Comparison of ENCODE assay signal across 16 cellular contexts in the genomic region with DNA sequence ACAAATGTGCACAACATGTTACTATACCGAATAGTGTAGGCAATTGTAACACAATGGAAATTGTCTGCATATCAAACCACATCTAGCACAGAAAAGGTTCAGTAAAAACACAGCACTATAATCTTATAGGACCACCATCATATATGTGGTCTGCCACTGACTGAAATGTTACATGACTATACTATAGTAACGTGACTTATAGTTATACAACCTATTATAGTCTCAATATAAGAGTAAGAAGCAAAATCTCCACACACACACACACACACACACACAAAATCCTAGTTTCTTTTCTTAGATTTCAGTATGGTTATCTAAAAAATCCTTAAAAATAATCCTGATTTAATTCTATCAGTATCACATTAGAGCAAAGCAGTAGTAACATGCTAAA.
"Had no signal": no experiment of that assay in that cellular context is flagged by ENCODE, and none has a peak within 500 bp of the region (broad histone marks: within the 10 kb centered on the region; RNA-seq: fewer than 3 reads in every experiment).

No MANE protein-coding gene starts in this region.

- H3K27me3 Mint-ChIP-seq: activated CD8-positive, alpha-beta memory T cell treated with anti-CD3 and anti-CD28 coated beads, Interleukin-2, amount 10 ng/mL, durations not matched to agents 7 days and 5 days; activated naive CD8-positive, alpha-beta T cell treated with anti-CD3 and anti-CD28 coated beads, Interleukin-2, amount 50 U/mL, for 24 hours had no signal

- H3K9me3 ChIP-seq: colonic mucosa, pancreas, tibial artery, uterus had no signal

- H3K9me3 Mint-ChIP-seq: activated naive CD8-positive, alpha-beta T cell treated with anti-CD3 and anti-CD28 coated beads, Interleukin-2, amount 50 U/mL, for 24 hours; neural progenitor cell had no signal

- H3K4me3 ChIP-seq: cardiac muscle cell, colonic mucosa, neural progenitor cell, pancreas, tibial artery, uterus had no signal

- H3K4me3 Mint-ChIP-seq: activated CD8-positive, alpha-beta memory T cell treated with anti-CD3 and anti-CD28 coated beads, Interleukin-2, amount 10 ng/mL, durations not matched to agents 7 days and 5 days; activated naive CD8-positive, alpha-beta T cell treated with anti-CD3 and anti-CD28 coated beads, Interleukin-2, amount 50 U/mL, for 24 hours; neural progenitor cell had no signal

- H3K36me3 ChIP-seq: cardiac muscle cell, colonic mucosa, uterus had no signal

- H3K4me2 ChIP-seq: neural progenitor cell had no signal

- ATAC-seq: activated CD8-positive, alpha-beta memory T cell treated with anti-CD3 and anti-CD28 coated beads, Interleukin-2, amount 10 ng/mL, durations not matched to agents 7 days and 5 days had no signal

- H3K27me3 ChIP-seq: cardiac muscle cell, colonic mucosa, neural progenitor cell, pancreas, tibial artery, uterus had no signal

- H3K4me1 Mint-ChIP-seq: neural progenitor cell had no signal

- H3K27ac Mint-ChIP-seq: activated CD8-positive, alpha-beta memory T cell treated with anti-CD3 and anti-CD28 coated beads, Interleukin-2, amount 10 ng/mL, durations not matched to agents 7 days and 5 days; neural progenitor cell had no signal

- DNase-seq: activated CD4-positive, CD25-positive, alpha-beta regulatory T cell treated with anti-CD3 and anti-CD28 coated beads, Interleukin-2, amount 50 U/mL, for 72 hours; activated CD8-positive, alpha-beta memory T cell treated with anti-CD3 and anti-CD28 coated beads, Interleukin-2, amount 10 ng/mL, durations not matched to agents 7 days and 5 days; activated naive CD4-positive, alpha-beta T cell treated with Interleukin-2 at 50 U/mL for 16 hours; activated naive CD8-positive, alpha-beta T cell treated with anti-CD3 and anti-CD28 coated beads, Interleukin-2, amount 50 U/mL, for 24 hours; colonic mucosa; effector CD8-positive, alpha-beta T cell; erythroblast; hippocampal formation; midbrain; pancreas; stimulated activated CD4-positive, alpha-beta T cell treated with anti-CD3 and anti-CD28 coated beads, Interleukin-15, amount 100 ng/mL, for 24 hours; stimulated activated CD4-positive, alpha-beta T cell treated with anti-CD3 and anti-CD28 coated beads, Interleukin-4, amount 100 ng/mL, for 24 hours; tibial artery; uterus had no signal

- H2AFZ ChIP-seq: neural progenitor cell had no signal

- H3K27ac ChIP-seq: cardiac muscle cell, colonic mucosa, neural progenitor cell, tibial artery, uterus had no signal

- H3K4me1 ChIP-seq: neural progenitor cell, tibial artery, uterus had no signal
